Comparison of ENCODE assay signal across 8 cellular contexts in the genomic region with DNA sequence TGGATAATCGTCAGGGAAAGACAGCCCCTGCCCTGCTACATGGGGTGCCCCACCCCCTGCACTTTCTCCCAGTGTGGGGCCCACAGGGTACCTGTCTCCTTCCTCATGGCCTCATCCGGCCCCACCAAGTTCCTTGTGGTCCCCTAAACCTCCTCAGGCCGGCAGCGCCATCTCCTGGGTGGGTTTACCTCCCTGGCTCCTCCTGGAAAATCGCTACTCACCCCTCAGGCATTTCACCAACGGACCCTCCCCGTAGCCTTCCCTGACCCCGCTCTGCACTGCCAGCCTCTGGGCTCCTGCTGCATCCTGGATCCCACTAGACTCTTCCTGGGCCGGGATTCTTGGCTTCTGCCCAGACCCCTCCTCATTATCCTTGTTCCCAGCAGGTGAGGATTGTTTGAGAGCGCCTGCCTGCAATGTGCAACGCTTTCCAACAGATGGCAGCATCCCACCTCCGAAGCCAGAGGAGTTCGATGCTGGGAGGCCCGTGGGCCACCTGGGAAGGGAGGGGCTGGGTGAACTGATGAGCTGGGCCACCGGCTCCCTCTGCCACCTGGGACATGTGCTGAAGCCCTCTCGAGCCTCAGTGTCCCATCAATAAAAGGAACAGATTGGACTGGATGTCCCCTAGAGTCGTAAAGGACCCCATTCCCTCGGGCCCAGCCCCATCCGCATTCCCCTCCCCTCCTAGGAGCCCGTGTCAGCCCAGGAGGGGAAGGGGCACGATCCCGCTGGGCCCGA. TPM values are rescaled to one million over a fixed set of nuclear protein-coding genes. Genes with fewer than 3 reads are reported as not detected.
DNase-seq lines count a peak whose midpoint lies in the region; ATAC-seq and TF ChIP-seq lines count a peak whose summit lies in the region.

No MANE protein-coding gene starts in this region.

- H3K27ac ChIP-seq in osteoblast (ENCODE audit: low read depth, low read length): no peak overlapping the region
- no peak overlapping the region for H3K27ac ChIP-seq in upper lobe of left lung

- no peaks in the 10 kb centered on the region for H4K20me1 ChIP-seq in osteoblast (ENCODE audit: insufficient read depth, low read length)

- DNase-seq in COLO668 (lab: John Stamatoyannopoulos, UW; ENCODE audit: unreplicated experiment): peak; percentile 77
- DNase-seq in HPDE6-E6E7 (ENCODE audit: extremely low spot score): peak; percentile 48
- DNase-seq in NOMO-1 treated with dmso at 0.1 percent for 144 hours (lab: John Stamatoyannopoulos, UW; ENCODE audit: unreplicated experiment): peak; percentile 33
- peak; percentile 56 for DNase-seq in activated T-cell treated with anti-CD3 and anti-CD28 coated beads for 1 hour (ENCODE audit: low read depth)
- peak; percentile 32 for DNase-seq in fibroblast of mammary gland (ENCODE audit: low read depth)
- peak; percentile 95 for DNase-seq in osteoblast (ENCODE audit: insufficient read length, low spot score, missing footprints)
- DNase-seq in upper lobe of left lung: peak in 1 of 2 donors; percentile 63

- peak; percentile 81 for TF ChIP-seq CTCF in fibroblast of mammary gland (conservative IDR thresholded peaks at IDR 0.05; ENCODE audit: control insufficient read depth, insufficient read depth, low read depth, low read length)
- peak; percentile 79 for TF ChIP-seq CTCF in osteoblast (IDR thresholded peaks at IDR 0.05; ENCODE audit: extremely low read depth, low read depth, low read length)
- peak; percentile 80 to 90 (median 88) for TF ChIP-seq CTCF in upper lobe of left lung (IDR thresholded peaks at IDR 0.05)

- H3K4me1 ChIP-seq in osteoblast (ENCODE audit: insufficient read depth, low read length): no peaks in the 10 kb centered on the region
- H3K4me1 ChIP-seq in upper lobe of left lung: peaks cover 3 to 8% (median 5%) of the 10 kb centered on the region in 4 donors

- TF ChIP-seq EP300 in upper lobe of left lung (IDR thresholded peaks at IDR 0.05): no peak

- H3K4me2 ChIP-seq in osteoblast (ENCODE audit: insufficient read depth, low read length): no peak overlapping the region

- no peak overlapping the region for H2AFZ ChIP-seq in osteoblast (ENCODE audit: low read length)

- WGBS in upper lobe of left lung, 2 donors: 20 to 21% methylated on average over 7 to 23 of the region's 23 CpGs

- H3K79me2 ChIP-seq in osteoblast (ENCODE audit: insufficient read depth, low read length): no peaks in the 10 kb centered on the region

- TF ChIP-seq POLR2A in upper lobe of left lung (IDR thresholded peaks at IDR 0.05): no peak

- H3K27me3 ChIP-seq in osteoblast (ENCODE audit: insufficient read depth, low read length) (peaks cover 6% of the 10 kb centered on the region), upper lobe of left lung (no peaks in the 10 kb centered on the region)

- peak; percentile 47 to 55 for ATAC-seq in upper lobe of left lung (ENCODE audit: low FRiP score in 2 of 2)
- ATAC-seq in GM18868 (IDR thresholded peaks at IDR 0.05; ENCODE audit: unreplicated experiment): no peak

- H3K9me3 ChIP-seq in osteoblast (ENCODE audit: low read depth, low read length): no peaks in the 10 kb centered on the region
- H3K9me3 ChIP-seq in upper lobe of left lung: no peaks in the 10 kb centered on the region

- H3K4me3 ChIP-seq in fibroblast of mammary gland (ENCODE audit: control insufficient read depth, low read depth, low read length) (no peak overlapping the region), osteoblast (ENCODE audit: insufficient read depth, low read length) (no peak overlapping the region), upper lobe of left lung (no peak overlapping the region)

- H3K36me3 ChIP-seq in osteoblast (ENCODE audit: insufficient read depth, low read length) (no peaks in the 10 kb centered on the region), upper lobe of left lung (no peaks in the 10 kb centered on the region)

RNA-seq across cellular contexts. Expression of a gene that starts 44.2 kb away (rescaled TPM):
- total RNA-seq in osteoblast (29.0 and 29.2 TPM in 2 replicates), upper lobe of left lung (10 to 100 TPM; 19.6 to 49.2 (median 25.0) TPM)
